In genomic region chr3:69090021-69090420, GRCh38 we compare ENCODE assay signal across 9 cellular contexts. TPM values are rescaled to one million over a fixed set of nuclear protein-coding genes. Genes with fewer than 3 reads are reported as not detected.
DNase-seq lines count a peak whose midpoint lies in the region; ATAC-seq, FAIRE-seq and TF ChIP-seq lines count a peak whose summit lies in the region.
"Had no signal": no experiment of that assay in that cellular context is flagged by ENCODE, and none has a peak within 500 bp of the region (broad histone marks: within the 10 kb centered on the region; RNA-seq: fewer than 3 reads in every experiment).

No MANE protein-coding gene starts in this region.

- peaks cover 10 to 27% of the 10 kb centered on the region in 2 donors for H3K4me1 ChIP-seq in small intestine (ENCODE audit: control insufficient read depth in 2 of 2, insufficient read depth in 1 of 2, low read depth in 1 of 2, low read length in 1 of 2)

- no peaks in the 10 kb centered on the region for H3K27me3 Mint-ChIP-seq in activated CD8-positive, alpha-beta T cell treated with anti-CD3 and anti-CD28 coated beads for 36 hours

- H3K36me3 Mint-ChIP-seq in activated CD8-positive, alpha-beta T cell treated with anti-CD3 and anti-CD28 coated beads for 36 hours (ENCODE audit: low read depth) = peaks cover 56% of the 10 kb centered on the region

- DNase-seq in GM04503 (ENCODE audit: low read depth) = peak; percentile 55
- DNase-seq in activated CD8-positive, alpha-beta T cell treated with anti-CD3 and anti-CD28 coated beads for 36 hours = no peak
- DNase-seq in fibroblast of peridontal ligament (ENCODE audit: extremely low read depth) = peak; percentile 91
- no peak for DNase-seq in small intestine
- no peak for DNase-seq in middle frontal gyrus (ENCODE audit: extremely low spot score, low spot score)
- no peak for DNase-seq in D721Med (ENCODE audit: insufficient read length, low spot score)
- no peak for DNase-seq in T1000 (lab: John Stamatoyannopoulos, UW)

- POLR2A ChIA-PET in activated CD8-positive, alpha-beta T cell treated with anti-CD3 and anti-CD28 coated beads for 36 hours (lab: Charles Lee) = interaction anchor here (0.8 to 3.9 kb wide), 5 partner anchors 9 to 113 kb away, joined by 4 to 16 read pairs (median 5); partner anchors contain the start of genes EOGT, TMF1 and UBA3

- H3K4me1 Mint-ChIP-seq in activated CD8-positive, alpha-beta T cell treated with anti-CD3 and anti-CD28 coated beads for 36 hours (ENCODE audit: low read depth) = peaks cover 66% of the 10 kb centered on the region

- H3K36me3 ChIP-seq in small intestine (ENCODE audit: control insufficient read depth in 2 of 2, insufficient read depth in 2 of 2, low read length in 2 of 2) = peaks cover 2 to 3% of the 10 kb centered on the region in 2 donors

- WGBS in small intestine, 3 donors = 38 to 60% (median 49%) methylated on average over 3 of the region's 3 CpGs

- no peak overlapping the region for H3K4me3 ChIP-seq in small intestine (ENCODE audit: low read depth in 1 of 2, low read length in 2 of 2)

- CTCF ChIA-PET in activated CD8-positive, alpha-beta T cell treated with anti-CD3 and anti-CD28 coated beads for 36 hours (lab: Charles Lee) = interaction anchor here (0.6 to 1.8 kb wide), 4 partner anchors 17 to 1348 kb away, joined by 3 to 5 read pairs (median 4); partner anchors contain the start of gene EOGT

- H3K27ac ChIP-seq in small intestine (ENCODE audit: low read depth in 1 of 2, low read length in 1 of 2) = peak overlapping the region; percentile 21 to 61

- no peaks in the 10 kb centered on the region for H3K27me3 ChIP-seq in small intestine (ENCODE audit: control insufficient read depth in 2 of 2, insufficient read depth in 2 of 2, low read length in 2 of 2)

- no peak for TF ChIP-seq CTCF in activated CD8-positive, alpha-beta T cell treated with anti-CD3 and anti-CD28 coated beads for 36 hours (IDR thresholded peaks at IDR 0.05)
- no peak for TF ChIP-seq CTCF in D721Med (IDR thresholded peaks at IDR 0.05; ENCODE audit: insufficient read depth, missing control alignments)

- H3K9me3 Mint-ChIP-seq in activated CD8-positive, alpha-beta T cell treated with anti-CD3 and anti-CD28 coated beads for 36 hours = no peaks in the 10 kb centered on the region

- H3K4me3 Mint-ChIP-seq in activated CD8-positive, alpha-beta T cell treated with anti-CD3 and anti-CD28 coated beads for 36 hours = peak overlapping the region; percentile 99

- intact Hi-C loops in activated CD8-positive, alpha-beta T cell treated with anti-CD3 and anti-CD28 coated beads for 36 hours (cut with micrococcal nuclease) = no loop called here

- no peaks in the 10 kb centered on the region for H3K9me3 ChIP-seq in small intestine (ENCODE audit: control insufficient read depth, low read depth)

- FAIRE-seq in small intestine (lab: Jason Lieb, UNC) = no peak
- FAIRE-seq in D721Med (lab: Jason Lieb, UNC) = no peak
- FAIRE-seq: endometrium had no signal

- no peak for ATAC-seq in activated CD8-positive, alpha-beta T cell treated with anti-CD3 and anti-CD28 coated beads for 36 hours
- ATAC-seq in GM18519 (IDR thresholded peaks at IDR 0.05; ENCODE audit: low FRiP score, unreplicated experiment) = no peak

- H3K27ac Mint-ChIP-seq in activated CD8-positive, alpha-beta T cell treated with anti-CD3 and anti-CD28 coated beads for 36 hours = peak overlapping the region; percentile 95

RNA-seq across cellular contexts. Expression of gene ARL6IP5, which starts 5.3 kb away (rescaled TPM):
- 10 to 100 TPM; 72.7 to 74.2 TPM for total RNA-seq in activated CD8-positive, alpha-beta T cell treated with anti-CD3 and anti-CD28 coated beads for 36 hours
- polyA plus RNA-seq in small intestine = 10 to 100 TPM; 23.0 to 71.4 (median 50.1) TPM

RNA-seq across cellular contexts. Expression of gene UBA3, which starts 9.9 kb away (rescaled TPM):
- 10 to 100 TPM; 72.7 to 75.6 TPM for total RNA-seq in activated CD8-positive, alpha-beta T cell treated with anti-CD3 and anti-CD28 coated beads for 36 hours
- 10 to 100 TPM; 32.2 to 45.8 (median 37.0) TPM for polyA plus RNA-seq in small intestine

RNA-seq across cellular contexts. Expression of gene LMOD3, which starts 32.4 kb away (rescaled TPM):
- not detected for total RNA-seq in activated CD8-positive, alpha-beta T cell treated with anti-CD3 and anti-CD28 coated beads for 36 hours
- under 1 TPM in 2 of 3 donors, not detected in 1; 0.09 to 0.27 TPM for polyA plus RNA-seq in small intestine

RNA-seq across cellular contexts. Expression of gene TMF1, which starts 37.9 kb away (rescaled TPM):
- 10 to 100 TPM; 38.9 to 42.1 TPM for total RNA-seq in activated CD8-positive, alpha-beta T cell treated with anti-CD3 and anti-CD28 coated beads for 36 hours
- polyA plus RNA-seq in small intestine = 10 to 100 TPM in 2 of 3 donors, 1 to 10 TPM in 1; 9.5 to 12.5 (median 10.3) TPM

Comparison
In these comparisons a context has a peak if more than half of its experiments do, and no peak if none do; other contexts are left out.
1. DNase-seq: peak in GM04503 (single experiment) and fibroblast of peridontal ligament (single experiment); none in activated CD8-positive, alpha-beta T cell treated with anti-CD3 and anti-CD28 coated beads for 36 hours (single experiment), small intestine (single experiment), middle frontal gyrus (single experiment), D721Med (single experiment) and T1000 (single experiment).